ENCODE assay signal across 28 cellular contexts in the genomic region with DNA sequence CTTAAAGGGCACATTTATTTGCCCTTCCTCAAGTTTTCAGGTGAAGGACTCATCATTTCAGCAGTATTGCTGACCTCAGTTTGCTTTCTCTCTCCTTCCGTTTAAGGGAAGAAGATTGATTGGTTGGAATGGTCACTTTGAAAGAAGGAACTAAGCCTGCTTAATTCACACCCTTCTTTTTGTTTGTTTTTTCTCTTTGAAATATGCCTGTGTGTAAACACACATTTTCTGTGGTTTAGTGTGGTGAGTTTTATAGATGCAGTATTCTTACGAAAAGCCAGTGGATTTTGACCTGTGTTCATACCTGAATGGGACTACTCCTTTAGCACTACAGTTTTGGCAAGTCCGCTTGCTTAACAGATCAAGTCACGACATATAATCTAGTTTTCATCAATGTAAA.
"Had no signal": no experiment of that assay in that cellular context is flagged by ENCODE, and none has a peak within 500 bp of the region (broad histone marks: within the 10 kb centered on the region; RNA-seq: fewer than 3 reads in every experiment).

No MANE protein-coding gene starts in this region.

- H3K9me3 Mint-ChIP-seq: mesothelial cell of epicardium, nephron progenitor cell had no signal

- H2AFZ ChIP-seq: hepatocyte had no signal

- H3K27me3 ChIP-seq: esophagus muscularis mucosa, foreskin keratinocyte, gastroesophageal sphincter, heart left ventricle, hepatocyte, left lung, ovary, tibial nerve, upper lobe of right lung, uterus had no signal

- H3K36me3 ChIP-seq: esophagus muscularis mucosa, gastroesophageal sphincter, heart left ventricle, left lung, ovary, thoracic aorta, tibial nerve, upper lobe of right lung, uterus had no signal

- H3K4me3 Mint-ChIP-seq: mesothelial cell of epicardium; naive thymus-derived CD4-positive, alpha-beta T cell; nephron progenitor cell; stimulated activated naive B cell treated with anti-CD40 and anti-IgM and Interleukin-4, amounts not matched to agents 10 μg/mL and 1 μg/mL and 100 μg/mL, for 72 hours; stimulated activated naive CD8-positive, alpha-beta T cell treated with anti-CD3 and anti-CD28 coated beads, Interleukin-15, Interleukin-2, amounts not matched to agents 100 ng/mL and 50 ng/mL, for 24 hours had no signal

- H3K79me2 ChIP-seq: hepatocyte had no signal

- H3K4me3 ChIP-seq: coronary artery, esophagus muscularis mucosa, gastroesophageal sphincter, heart left ventricle, hepatocyte, left lung, ovary, psoas muscle, thoracic aorta, tibial nerve, upper lobe of right lung, uterus had no signal

- H3K27ac Mint-ChIP-seq: mesothelial cell of epicardium; naive thymus-derived CD4-positive, alpha-beta T cell; nephron progenitor cell; stimulated activated naive B cell treated with anti-CD40 and anti-IgM and Interleukin-4, amounts not matched to agents 10 μg/mL and 1 μg/mL and 100 μg/mL, for 72 hours; stimulated activated naive CD8-positive, alpha-beta T cell treated with anti-CD3 and anti-CD28 coated beads, Interleukin-15, Interleukin-2, amounts not matched to agents 100 ng/mL and 50 ng/mL, for 24 hours had no signal

- H3K4me2 ChIP-seq: hepatocyte had no signal

- H3K9me3 ChIP-seq: esophagus muscularis mucosa, gastroesophageal sphincter, left lung, ovary, thoracic aorta, tibial nerve, upper lobe of right lung, uterus had no signal

- H3K27ac ChIP-seq: coronary artery, esophagus muscularis mucosa, foreskin keratinocyte, gastroesophageal sphincter, heart left ventricle, hepatocyte, left lung, ovary, psoas muscle, thoracic aorta, tibial nerve, upper lobe of right lung, uterus had no signal

- H3K27me3 Mint-ChIP-seq: naive thymus-derived CD4-positive, alpha-beta T cell; stimulated activated naive B cell treated with anti-CD40 and anti-IgM and Interleukin-4, amounts not matched to agents 10 μg/mL and 1 μg/mL and 100 μg/mL, for 72 hours; stimulated activated naive CD8-positive, alpha-beta T cell treated with anti-CD3 and anti-CD28 coated beads, Interleukin-15, Interleukin-2, amounts not matched to agents 100 ng/mL and 50 ng/mL, for 24 hours had no signal

- ATAC-seq: foreskin keratinocyte; gastroesophageal sphincter; heart left ventricle; left lung; naive thymus-derived CD4-positive, alpha-beta T cell; psoas muscle; right cardiac atrium; stimulated activated naive B cell treated with anti-CD40 and anti-IgM and Interleukin-4, amounts not matched to agents 10 μg/mL and 1 μg/mL and 100 μg/mL, for 72 hours; upper lobe of right lung had no signal

- H3K36me3 Mint-ChIP-seq: mesothelial cell of epicardium; stimulated activated naive B cell treated with anti-CD40 and anti-IgM and Interleukin-4, amounts not matched to agents 10 μg/mL and 1 μg/mL and 100 μg/mL, for 72 hours had no signal

- H3K4me1 Mint-ChIP-seq: mesothelial cell of epicardium; naive thymus-derived CD4-positive, alpha-beta T cell; nephron progenitor cell; stimulated activated naive B cell treated with anti-CD40 and anti-IgM and Interleukin-4, amounts not matched to agents 10 μg/mL and 1 μg/mL and 100 μg/mL, for 72 hours had no signal

- DNase-seq: dermis blood vessel endothelial cell; effector memory CD4-positive, alpha-beta T cell; foreskin keratinocyte; heart left ventricle; kidney; left lung; mesenchymal stem cell; naive thymus-derived CD4-positive, alpha-beta T cell; nephron progenitor cell; occipital lobe; ovary; posterior cingulate gyrus; psoas muscle; right cardiac atrium; small intestine; stimulated activated CD4-positive, alpha-beta T cell treated with anti-CD3 and anti-CD28 coated beads, Interleukin-15, amount 100 ng/mL, for 24 hours; stimulated activated CD4-positive, alpha-beta T cell treated with anti-CD3 and anti-CD28 coated beads, Interleukin-2, amount 100 ng/mL, for 48 hours; stimulated activated naive B cell treated with anti-CD40 and anti-IgM and Interleukin-4, amounts not matched to agents 10 μg/mL and 1 μg/mL and 100 μg/mL, for 72 hours; upper lobe of right lung; uterus had no signal

- H3K4me1 ChIP-seq: esophagus muscularis mucosa, foreskin keratinocyte, gastroesophageal sphincter, heart left ventricle, left lung, psoas muscle, tibial nerve, upper lobe of right lung, uterus had no signal
